8 cellular contexts compared by ENCODE assay signal in the genomic region with DNA sequence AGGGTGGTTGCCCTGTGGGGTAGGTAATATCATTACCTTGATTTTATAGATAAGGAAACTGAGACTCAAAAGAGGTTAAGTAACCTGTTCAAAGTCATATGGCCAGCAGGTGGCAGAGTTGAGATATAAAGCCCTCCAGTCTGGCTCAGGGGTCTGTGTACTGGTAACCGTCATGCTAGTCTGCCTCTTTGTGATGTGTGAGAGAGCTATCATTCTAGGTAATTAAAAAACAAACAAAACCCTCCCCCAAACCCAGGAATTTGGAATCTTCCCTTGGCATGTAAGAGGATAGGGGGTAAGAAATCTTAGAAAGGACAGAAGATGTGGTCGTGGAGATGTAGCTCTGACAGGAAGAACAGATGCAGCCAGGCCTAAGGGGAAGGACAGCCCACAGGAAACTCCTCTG.
DNase-seq lines count a peak whose midpoint lies in the region; ATAC-seq and TF ChIP-seq lines count a peak whose summit lies in the region.

No MANE protein-coding gene starts in this region.

- TF ChIP-seq CTCF in HFF-Myc (IDR thresholded peaks at IDR 0.05; ENCODE audit: low read depth, low read length, missing control alignments) (peak; percentile 69), fibroblast of mammary gland (conservative IDR thresholded peaks at IDR 0.05; ENCODE audit: control insufficient read depth, insufficient read depth, low read depth, low read length) (peak; percentile 58), psoas muscle (IDR thresholded peaks at IDR 0.05) (peak; percentile 24)

- H3K9me3 ChIP-seq in psoas muscle = peaks cover 6% of the 10 kb centered on the region

- H3K9me3 Mint-ChIP-seq in activated CD4-positive, alpha-beta memory T cell treated with anti-CD3 and anti-CD28 coated beads for 36 hours = no peaks in the 10 kb centered on the region

- WGBS in psoas muscle, 3 donors = 5 to 34% (median 15%) methylated on average over 2 of the region's 2 CpGs

- peak; percentile 36 for DNase-seq in CMK (ENCODE audit: low read depth)
- DNase-seq in HFF-Myc (ENCODE audit: extremely low read depth, low read depth) = peak; percentile 42
- peak; percentile 81 for DNase-seq in NCI-H748 (lab: John Stamatoyannopoulos, UW; ENCODE audit: unreplicated experiment)
- DNase-seq in activated CD4-positive, alpha-beta memory T cell treated with anti-CD3 and anti-CD28 coated beads for 36 hours = peak; percentile 71
- peak; percentile 75 for DNase-seq in fibroblast of mammary gland (ENCODE audit: low read depth)
- no peak for DNase-seq in psoas muscle

- H3K27me3 Mint-ChIP-seq in activated CD4-positive, alpha-beta memory T cell treated with anti-CD3 and anti-CD28 coated beads for 36 hours = peaks cover 10% of the 10 kb centered on the region

- no peak overlapping the region for H3K4me3 Mint-ChIP-seq in activated CD4-positive, alpha-beta memory T cell treated with anti-CD3 and anti-CD28 coated beads for 36 hours

- no peak for ATAC-seq in psoas muscle
- ATAC-seq in GM21526 (IDR thresholded peaks at IDR 0.05; ENCODE audit: low FRiP score, unreplicated experiment) = no peak
- ATAC-seq in HG03565 (IDR thresholded peaks at IDR 0.05; ENCODE audit: unreplicated experiment) = no peak

- POLR2A ChIA-PET in activated CD4-positive, alpha-beta memory T cell treated with anti-CD3 and anti-CD28 coated beads for 36 hours (lab: Charles Lee) = no interaction called here

- no peak overlapping the region for H3K27ac Mint-ChIP-seq in activated CD4-positive, alpha-beta memory T cell treated with anti-CD3 and anti-CD28 coated beads for 36 hours

- peaks cover 0 to 3% (median 0%) of the 10 kb centered on the region in 3 donors for H3K27me3 ChIP-seq in psoas muscle (ENCODE audit: insufficient read depth in 3 of 3, low read length in 2 of 3)

- CTCF ChIA-PET in activated CD4-positive, alpha-beta memory T cell treated with anti-CD3 and anti-CD28 coated beads for 36 hours (lab: Charles Lee) = interaction anchor here (0.6 to 2.2 kb wide), 9 partner anchors 17 to 1329 kb away, joined by 3 to 16 read pairs (median 3); no protein-coding TSS in a partner anchor

- intact Hi-C loops in activated CD4-positive, alpha-beta memory T cell treated with anti-CD3 and anti-CD28 coated beads for 36 hours (cut with micrococcal nuclease) = loop anchor here (1.0 kb wide), 1 partner anchor 1329 kb away; no protein-coding TSS in a partner anchor
- intact Hi-C loops in psoas muscle (cut with DNase I) = no loop called here

- no peaks in the 10 kb centered on the region for H3K36me3 ChIP-seq in psoas muscle (ENCODE audit: insufficient read depth in 1 of 2, low read depth in 1 of 2)

- H3K36me3 Mint-ChIP-seq in activated CD4-positive, alpha-beta memory T cell treated with anti-CD3 and anti-CD28 coated beads for 36 hours = no peaks in the 10 kb centered on the region

- no peak overlapping the region for H3K4me3 ChIP-seq in HFF-Myc (replicated peaks; ENCODE audit: low read depth, low read length)
- no peak overlapping the region for H3K4me3 ChIP-seq in fibroblast of mammary gland (ENCODE audit: control insufficient read depth, low read depth, low read length)
- H3K4me3 ChIP-seq in psoas muscle = no peak overlapping the region

- H3K4me1 ChIP-seq in psoas muscle = no peaks in the 10 kb centered on the region

- peaks cover 4% of the 10 kb centered on the region for H3K4me1 Mint-ChIP-seq in activated CD4-positive, alpha-beta memory T cell treated with anti-CD3 and anti-CD28 coated beads for 36 hours (ENCODE audit: low read depth)

- H3K27ac ChIP-seq in psoas muscle = no peak overlapping the region

Comparison
In these comparisons a context has a peak if more than half of its experiments do, and no peak if none do; other contexts are left out.
1. DNase-seq: peak in CMK (single experiment), HFF-Myc (single experiment), NCI-H748 (single experiment), activated CD4-positive, alpha-beta memory T cell treated with anti-CD3 and anti-CD28 coated beads for 36 hours (single experiment) and fibroblast of mammary gland (single experiment); none in psoas muscle (0 of 2).
2. Peak in every context shown above with its lines, with median percentiles within 50 percentile points of each other: CTCF ChIP-seq.